ENCODE assay signal across 3 cellular contexts in genomic region chr17:34826332-34826731, GRCh38.
TF ChIP-seq lines count a peak whose summit lies in the region.

No MANE protein-coding gene starts in this region.

TF ChIP-seq in SK-N-SH, 30 proteins besides CTCF, POLR2A, EP300 and RAD21 (continued from another document):
- TF ChIP-seq USF2 (IDR thresholded peaks at IDR 0.05; ENCODE audit: borderline replicate concordance, low read depth, low read length) (no peak), TEAD4 (IDR thresholded peaks at IDR 0.05; ENCODE audit: borderline replicate concordance, insufficient read depth) (no peak), JUND (IDR thresholded peaks at IDR 0.05) (no peak), ZBTB33 (IDR thresholded peaks at IDR 0.05; ENCODE audit: borderline replicate concordance, low read depth) (no peak), RFX5 (IDR thresholded peaks at IDR 0.05; ENCODE audit: low read length) (no peak), TCF12 (IDR thresholded peaks at IDR 0.05) (no peak)

TF ChIP-seq in SK-N-SH treated with all-trans-retinoic acid at 6 μM for 48 hours, 23 proteins besides CTCF, POLR2A, EP300 and RAD21 (continued from another document):
- TF ChIP-seq CREB5 (CRISPR knock-in tag; IDR thresholded peaks at IDR 0.05; ENCODE audit: low read depth) (no peak), CSDC2 (CRISPR knock-in tag; IDR thresholded peaks at IDR 0.05) (no peak), POU6F1 (CRISPR knock-in tag; IDR thresholded peaks at IDR 0.05; ENCODE audit: borderline replicate concordance, low read depth) (no peak), GLIS3 (CRISPR knock-in tag; IDR thresholded peaks at IDR 0.05) (no peak), ZNF8 (CRISPR knock-in tag; IDR thresholded peaks at IDR 0.05) (no peak), CSRNP3 (CRISPR knock-in tag; IDR thresholded peaks at IDR 0.05) (no peak), TOX (CRISPR knock-in tag; IDR thresholded peaks at IDR 0.05; ENCODE audit: borderline replicate concordance) (no peak), RARB (CRISPR knock-in tag; IDR thresholded peaks at IDR 0.05) (no peak), ZNF565 (CRISPR knock-in tag; conservative IDR thresholded peaks at IDR 0.05; ENCODE audit: low read depth) (no peak), PATZ1 (CRISPR knock-in tag; IDR thresholded peaks at IDR 0.05; ENCODE audit: borderline replicate concordance) (no peak), TCF4 (CRISPR knock-in tag; IDR thresholded peaks at IDR 0.05; ENCODE audit: borderline replicate concordance) (no peak), ZFP30 (CRISPR knock-in tag; IDR thresholded peaks at IDR 0.05) (no peak), TSHZ2 (CRISPR knock-in tag; IDR thresholded peaks at IDR 0.05) (no peak), ESRRG (CRISPR knock-in tag; IDR thresholded peaks at IDR 0.05) (no peak), SNAI2 (CRISPR knock-in tag; IDR thresholded peaks at IDR 0.05) (no peak)

TF ChIP-seq in WTC11, 78 proteins besides CTCF, POLR2A, EP300 and RAD21 (continued from another document):
- no peak for TF ChIP-seq ATF6 (CRISPR knock-in tag; IDR thresholded peaks at IDR 0.05)
- TF ChIP-seq ZNF416 (CRISPR knock-in tag; IDR thresholded peaks at IDR 0.05): no peak
- TF ChIP-seq MLX (CRISPR knock-in tag; IDR thresholded peaks at IDR 0.05): no peak
- no peak for TF ChIP-seq TEAD1 (CRISPR knock-in tag; IDR thresholded peaks at IDR 0.05)
- no peak for TF ChIP-seq GRHL2 (CRISPR knock-in tag; IDR thresholded peaks at IDR 0.05; ENCODE audit: insufficient replicate concordance, severe bottlenecking)
- no peak for TF ChIP-seq PRDM15 (CRISPR knock-in tag; IDR thresholded peaks at IDR 0.05)
- TF ChIP-seq ZBTB43 (CRISPR knock-in tag; IDR thresholded peaks at IDR 0.05): no peak
- no peak for TF ChIP-seq SOX15 (CRISPR knock-in tag; IDR thresholded peaks at IDR 0.05)
- no peak for TF ChIP-seq ZNF219 (CRISPR knock-in tag; IDR thresholded peaks at IDR 0.05; ENCODE audit: borderline replicate concordance)
